In genomic region chr5:38380522-38380921, GRCh38 we compare ENCODE assay signal across 25 cellular contexts.
"Had no signal": no experiment of that assay in that cellular context is flagged by ENCODE, and none has a peak within 500 bp of the region (broad histone marks: within the 10 kb centered on the region; RNA-seq: fewer than 3 reads in every experiment).

No MANE protein-coding gene starts in this region.

- DNase-seq: activated CD4-positive, alpha-beta memory T cell treated with anti-CD3 and anti-CD28 coated beads, Interleukin-2, amount 10 ng/mL, durations not matched to agents 7 days and 5 days; activated CD4-positive, alpha-beta T cell treated with anti-CD3 and anti-CD28 coated beads for 48 hours; activated CD8-positive, alpha-beta memory T cell treated with anti-CD3 and anti-CD28 coated beads, Interleukin-2, amount 50 U/mL, for 48 hours; activated gamma-delta T cell treated with Interleukin-2 at 50 U/mL for 16 hours; activated naive CD8-positive, alpha-beta T cell treated with anti-CD3 and anti-CD28 coated beads, Interleukin-2, amount 50 U/mL, for 24 hours; activated T-cell treated with anti-CD3 and anti-CD28 coated beads, Interleukin-2, amount 50 U/mL, for 24 hours; amygdala; caudate nucleus; foreskin keratinocyte; left lung; lower lobe of right lung; mucosa of descending colon; ovary; right lobe of liver; stimulated activated CD4-positive, alpha-beta T cell treated with anti-CD3 and anti-CD28 coated beads, Interleukin-4, amount 100 ng/mL, for 4 hours; stimulated activated CD8-positive, alpha-beta memory T cell treated with anti-CD3 and anti-CD28 coated beads, Interleukin-4, amount 100 ng/mL, for 48 hours; stomach; thyroid gland; upper lobe of left lung had no signal

- H3K9me3 ChIP-seq: esophagus muscularis mucosa, left lung, lower lobe of right lung, mucosa of descending colon, ovary, right lobe of liver, stomach, thyroid gland, upper lobe of left lung, vagina had no signal

- ATAC-seq: activated CD4-positive, CD25-positive, alpha-beta regulatory T cell treated with anti-CD3 and anti-CD28 coated beads, Interleukin-2, amount 50 U/mL, for 24 hours; activated naive CD8-positive, alpha-beta T cell treated with anti-CD3 and anti-CD28 coated beads, Interleukin-2, amount 50 U/mL, for 24 hours; foreskin keratinocyte; left lung; lower lobe of right lung; mucosa of descending colon; natural killer cell treated with Interleukin-12 subunit alpha and Interleukin-12 subunit beta and Interleukin-15 and Interleukin-18, amount 100 ng/mL, for 72 hours; right lobe of liver; stimulated activated memory B cell treated with anti-CD40 and anti-IgM and Interleukin-4, amounts not matched to agents 10 μg/mL and 1 μg/mL and 100 μg/mL, for 72 hours had no signal

- FAIRE-seq: islet of Langerhans had no signal

- H3K27ac ChIP-seq: esophagus muscularis mucosa, foreskin keratinocyte, left lung, lower lobe of right lung, ovary, right lobe of liver, stomach, thyroid gland, upper lobe of left lung, vagina had no signal

- H3K36me3 ChIP-seq: esophagus muscularis mucosa, left lung, lower lobe of right lung, ovary, right lobe of liver, stomach, thyroid gland, upper lobe of left lung, vagina had no signal

- H3K4me3 ChIP-seq: esophagus muscularis mucosa, left lung, lower lobe of right lung, mucosa of descending colon, ovary, right lobe of liver, stomach, thyroid gland, upper lobe of left lung, vagina had no signal
